2 cellular contexts compared by ENCODE assay signal in genomic region chr21:37270576-37271365, GRCh38.
TF ChIP-seq lines count a peak whose summit lies in the region.

No MANE protein-coding gene starts in this region.

TF ChIP-seq in GM23338, 12 proteins besides CTCF, POLR2A, EP300 and RAD21 (continued from another document):
- no peak for TF ChIP-seq ZNF462 (CRISPR knock-in tag; IDR thresholded peaks at IDR 0.05)
- no peak for TF ChIP-seq POLR2AphosphoS5 (IDR thresholded peaks at IDR 0.05; ENCODE audit: low read depth)
- TF ChIP-seq EZH2phosphoT487 (IDR thresholded peaks at IDR 0.05; ENCODE audit: unreplicated experiment) = no peak
- no peak for TF ChIP-seq EZH2 (IDR thresholded peaks at IDR 0.05; ENCODE audit: low read depth, unreplicated experiment)
- TF ChIP-seq STAT1 (IDR thresholded peaks at IDR 0.05; ENCODE audit: unreplicated experiment) = no peak
- no peak for TF ChIP-seq ZNF114 (CRISPR knock-in tag; IDR thresholded peaks at IDR 0.05)
- TF ChIP-seq REST (IDR thresholded peaks at IDR 0.05; ENCODE audit: unreplicated experiment) = no peak
- no peak for TF ChIP-seq NANOG (IDR thresholded peaks at IDR 0.05; ENCODE audit: borderline replicate concordance)
- no peak for TF ChIP-seq ETS1 (IDR thresholded peaks at IDR 0.05)

TF ChIP-seq in WTC11, 78 proteins besides CTCF, POLR2A, EP300 and RAD21 (continued from another document):
- no peak for TF ChIP-seq ZNF512 (CRISPR knock-in tag; IDR thresholded peaks at IDR 0.05; ENCODE audit: borderline replicate concordance)
- no peak for TF ChIP-seq JAZF1 (CRISPR knock-in tag; IDR thresholded peaks at IDR 0.05)
- no peak for TF ChIP-seq CREM (CRISPR knock-in tag; IDR thresholded peaks at IDR 0.05)
- no peak for TF ChIP-seq ZNF121 (CRISPR knock-in tag; IDR thresholded peaks at IDR 0.05)
- TF ChIP-seq PRDM15 (CRISPR knock-in tag; IDR thresholded peaks at IDR 0.05) = no peak
- no peak for TF ChIP-seq USF1 (CRISPR knock-in tag; IDR thresholded peaks at IDR 0.05)
- no peak for TF ChIP-seq GTF2I (CRISPR knock-in tag; conservative IDR thresholded peaks at IDR 0.05)
